In genomic region chr20:58906894-58907293, GRCh38 we compare ENCODE assay signal across 8 cellular contexts. TPM values are rescaled to one million over a fixed set of nuclear protein-coding genes. Genes with fewer than 3 reads are reported as not detected.
A peak's percentile ranks its signal among the peaks of the same experiment; 100 is the strongest.
DNase-seq lines count a peak whose midpoint lies in the region; ATAC-seq and TF ChIP-seq lines count a peak whose summit lies in the region.
"Had no signal": no experiment of that assay in that cellular context is flagged by ENCODE, and none has a peak within 500 bp of the region (broad histone marks: within the 10 kb centered on the region; RNA-seq: fewer than 3 reads in every experiment).

No MANE protein-coding gene starts in this region.

- H3K4me3 ChIP-seq in fibroblast of the aortic adventitia (ENCODE audit: low read depth, low read length), result no peak overlapping the region

- no peak for TF ChIP-seq CTCF in fibroblast of the aortic adventitia (IDR thresholded peaks at IDR 0.05; ENCODE audit: insufficient read depth, low read length)

- DNase-seq in T-helper 2 cell treated with Interferon-gamma antibody and Interleukin-4, amounts not matched to agents 5 μg/mL and 100 μg/mL, for 36 hours (ENCODE audit: low spot score), result no peak
- DNase-seq in fibroblast of the aortic adventitia (ENCODE audit: low read depth), result peak; percentile 53
- no peak for DNase-seq in stimulated activated naive CD8-positive, alpha-beta T cell treated with anti-CD3 and anti-CD28 coated beads, Interleukin-15, amount 100 ng/mL, for 72 hours

- H3K27me3 Mint-ChIP-seq in T-helper 2 cell treated with Interferon-gamma antibody and Interleukin-4, amounts not matched to agents 5 μg/mL and 100 μg/mL, for 36 hours (ENCODE audit: low read depth), result no peaks in the 10 kb centered on the region
- no peaks in the 10 kb centered on the region for H3K27me3 Mint-ChIP-seq in stimulated activated naive CD8-positive, alpha-beta T cell treated with anti-CD3 and anti-CD28 coated beads, Interleukin-15, amount 100 ng/mL, for 72 hours

- H3K4me1 Mint-ChIP-seq in T-helper 2 cell treated with Interferon-gamma antibody and Interleukin-4, amounts not matched to agents 5 μg/mL and 100 μg/mL, for 36 hours (ENCODE audit: low read depth), result peaks cover 39% of the 10 kb centered on the region
- peaks cover 94% of the 10 kb centered on the region for H3K4me1 Mint-ChIP-seq in stimulated activated naive CD8-positive, alpha-beta T cell treated with anti-CD3 and anti-CD28 coated beads, Interleukin-15, amount 100 ng/mL, for 72 hours

- peak overlapping the region; percentile 55 for H3K27ac Mint-ChIP-seq in T-helper 2 cell treated with Interferon-gamma antibody and Interleukin-4, amounts not matched to agents 5 μg/mL and 100 μg/mL, for 36 hours
- H3K27ac Mint-ChIP-seq in stimulated activated naive CD8-positive, alpha-beta T cell treated with anti-CD3 and anti-CD28 coated beads, Interleukin-15, amount 100 ng/mL, for 72 hours, result peak overlapping the region in 1 of 2 donors; percentile 47

- H3K36me3 Mint-ChIP-seq in T-helper 2 cell treated with Interferon-gamma antibody and Interleukin-4, amounts not matched to agents 5 μg/mL and 100 μg/mL, for 36 hours (ENCODE audit: low read depth), result peaks cover 85% of the 10 kb centered on the region

- peak overlapping the region; percentile 83 for H3K4me3 Mint-ChIP-seq in T-helper 2 cell treated with Interferon-gamma antibody and Interleukin-4, amounts not matched to agents 5 μg/mL and 100 μg/mL, for 36 hours
- H3K4me3 Mint-ChIP-seq in stimulated activated naive CD8-positive, alpha-beta T cell treated with anti-CD3 and anti-CD28 coated beads, Interleukin-15, amount 100 ng/mL, for 72 hours, result peak overlapping the region; percentile 73 to 76

- H3K9me3 Mint-ChIP-seq in T-helper 2 cell treated with Interferon-gamma antibody and Interleukin-4, amounts not matched to agents 5 μg/mL and 100 μg/mL, for 36 hours, result no peaks in the 10 kb centered on the region
- no peaks in the 10 kb centered on the region for H3K9me3 Mint-ChIP-seq in stimulated activated naive CD8-positive, alpha-beta T cell treated with anti-CD3 and anti-CD28 coated beads, Interleukin-15, amount 100 ng/mL, for 72 hours

- peak; percentile 21 for ATAC-seq in HG03439 (IDR thresholded peaks at IDR 0.05; ENCODE audit: unreplicated experiment)
- peak; percentile 62 for ATAC-seq in stimulated activated naive CD8-positive, alpha-beta T cell treated with anti-CD3 and anti-CD28 coated beads, Interleukin-15, amount 100 ng/mL, for 72 hours
- no peak for ATAC-seq in HG02970 (IDR thresholded peaks at IDR 0.05; ENCODE audit: low FRiP score, unreplicated experiment)
- ATAC-seq in HG02938 (IDR thresholded peaks at IDR 0.05; ENCODE audit: unreplicated experiment), result no peak
- no peak for ATAC-seq in GM18907 (IDR thresholded peaks at IDR 0.05; ENCODE audit: unreplicated experiment)
- ATAC-seq: Panc1 had no signal

RNA-seq across cellular contexts. Expression of gene GNAS, which starts 54.4 kb away (rescaled TPM):
- total RNA-seq in fibroblast of the aortic adventitia (ENCODE audit: low replicate concordance), result 417 and 474 TPM in 2 replicates

RNA-seq across cellular contexts. Expression of gene GNAS-AS1, which starts 56.2 kb away (rescaled TPM):
- total RNA-seq in fibroblast of the aortic adventitia (ENCODE audit: low replicate concordance), result 0.25 and 0.81 TPM in 2 replicates

Comparison
In these comparisons a context has a peak if more than half of its experiments do, and no peak if none do; other contexts are left out.
1. ATAC-seq: peak in HG03439 (single experiment) and stimulated activated naive CD8-positive, alpha-beta T cell treated with anti-CD3 and anti-CD28 coated beads, Interleukin-15, amount 100 ng/mL, for 72 hours (single experiment); none in HG02970 (single experiment), HG02938 (single experiment) and GM18907 (single experiment).